ENCODE assay signal across 31 cellular contexts in the genomic region with DNA sequence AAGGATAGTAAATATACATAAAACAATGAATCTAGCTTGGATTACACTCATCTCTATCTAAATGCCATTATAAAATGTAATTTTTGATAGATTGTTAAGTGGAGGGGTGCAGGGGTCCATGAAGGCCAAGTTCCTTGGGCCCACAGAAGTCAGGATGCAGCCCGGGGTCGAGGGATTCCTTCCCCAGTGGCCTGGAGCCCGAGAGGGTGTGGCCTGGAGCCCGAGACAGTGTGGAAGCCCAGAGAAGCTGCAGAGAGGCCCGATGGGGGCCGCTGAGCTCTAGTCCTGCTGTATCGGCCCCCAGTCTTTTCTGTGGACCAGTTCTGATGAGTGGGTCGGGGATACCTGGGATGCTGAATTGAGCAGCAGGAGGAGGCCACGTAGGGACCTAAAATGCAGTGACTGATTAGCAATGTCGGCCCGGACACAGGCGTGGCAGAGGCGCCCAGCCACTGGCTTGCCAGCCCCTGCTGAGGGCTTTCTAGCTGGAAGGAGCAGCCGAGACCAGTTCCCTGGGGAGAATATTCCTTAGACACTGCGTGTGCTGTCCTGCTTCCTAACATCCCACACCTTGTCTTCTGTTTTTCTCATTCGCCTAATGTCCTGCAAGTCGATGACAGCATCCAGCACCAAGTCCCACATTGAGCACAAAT. TPM values are rescaled to one million over a fixed set of nuclear protein-coding genes. Genes with fewer than 3 reads are reported as not detected.
"Had no signal": no experiment of that assay in that cellular context is flagged by ENCODE, and none has a peak within 500 bp of the region (broad histone marks: within the 10 kb centered on the region; RNA-seq: fewer than 3 reads in every experiment).

No MANE protein-coding gene starts in this region.

- H3K9me3 ChIP-seq: left ventricle myocardium inferior, pancreas, prostate gland, suprapubic skin, thoracic aorta, tibial artery, upper lobe of right lung had no signal

- H3K4me2 ChIP-seq: neural progenitor cell had no signal

- H3K27me3 ChIP-seq: neural progenitor cell, pancreas, suprapubic skin, upper lobe of right lung had no signal

- H3K4me3 ChIP-seq: left ventricle myocardium inferior, lung, neural progenitor cell, pancreas, prostate gland, skin epidermis, suprapubic skin, thoracic aorta, tibial artery, upper lobe of right lung had no signal

- FAIRE-seq: islet of Langerhans, pancreas, urothelium cell line had no signal

- H3K36me3 ChIP-seq: left ventricle myocardium inferior, neural progenitor cell, pancreas, prostate gland, suprapubic skin, thoracic aorta, tibial artery, upper lobe of right lung had no signal

- ATAC-seq: natural killer cell; pancreas; right cardiac atrium; sciatic nerve; stimulated activated effector memory CD8-positive, alpha-beta T cell treated with anti-CD3 and anti-CD28 coated beads, Interleukin-12 subunit alpha, Interleukin-12 subunit beta, amount 100 ng/mL, for 72 hours; upper lobe of right lung had no signal

- H3K27ac ChIP-seq: left ventricle myocardium inferior, neural progenitor cell, pancreas, prostate gland, skin epidermis, suprapubic skin, thoracic aorta, tibial artery, upper lobe of right lung had no signal

- H3K4me1 ChIP-seq: neural progenitor cell, prostate gland had no signal

- DNase-seq: hypothalamus; immature natural killer cell; left ventricle myocardium inferior; mesendoderm; naive B cell; natural killer cell; nephron progenitor cell; pancreas; retina; stimulated activated CD4-positive, alpha-beta T cell treated with anti-CD3 and anti-CD28 coated beads, Interleukin-12 subunit alpha, Interleukin-12 subunit beta, amount 100 ng/mL, for 4 hours; stimulated activated CD4-positive, alpha-beta T cell treated with anti-CD3 and anti-CD28 coated beads, Interleukin-15, amount 100 ng/mL, for 24 hours; stimulated activated CD4-positive, alpha-beta T cell treated with anti-CD3 and anti-CD28 coated beads, Interleukin-2, amount 100 ng/mL, for 24 hours; stimulated activated CD4-positive, alpha-beta T cell treated with anti-CD3 and anti-CD28 coated beads, Interleukin-4, amount 100 ng/mL, for 1 hour; stimulated activated naive CD4-positive, alpha-beta T cell; tibial artery; trophoblast cell; upper lobe of right lung had no signal

- H3K9ac ChIP-seq: neural progenitor cell had no signal

RNA-seq across cellular contexts. Expression of gene UMODL1, which starts 38.9 kb away (rescaled TPM):
- total RNA-seq: kidney epithelial cell, mesothelial cell of epicardium, omental fat pad, right cardiac atrium, sciatic nerve had no signal
- polyA plus RNA-seq: immature natural killer cell, right cardiac atrium had no signal
